19 cellular contexts compared by ENCODE assay signal in the genomic region with DNA sequence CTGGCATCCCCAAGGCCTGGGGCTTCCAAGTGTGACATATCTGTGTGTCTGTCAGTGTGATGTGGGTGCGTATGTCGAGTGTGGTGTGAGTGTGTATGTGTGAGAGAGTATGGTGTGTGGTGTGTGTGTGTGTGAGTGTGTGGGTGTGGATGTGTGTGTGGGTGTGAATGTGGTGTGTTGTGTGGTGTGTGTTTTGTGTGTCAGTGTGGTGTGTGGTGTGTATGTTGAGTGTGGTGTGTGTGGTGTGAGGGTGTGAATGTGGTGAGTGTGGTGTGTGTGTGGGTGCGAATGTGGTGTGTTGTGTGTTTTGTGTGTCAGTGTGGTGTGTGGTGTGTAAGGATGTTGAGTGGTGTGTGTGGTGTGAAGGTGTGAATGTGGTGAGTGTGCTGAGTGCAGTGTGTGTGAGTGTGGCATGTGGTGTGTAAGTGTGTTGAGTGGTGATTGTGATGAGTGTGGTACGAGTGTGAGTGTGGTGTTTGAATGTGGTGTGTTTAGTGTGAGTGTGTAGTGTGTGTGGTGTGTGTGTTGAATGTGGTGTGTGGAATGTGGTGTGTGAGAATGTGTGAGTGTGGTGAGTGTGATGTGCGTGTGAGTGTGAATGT.
DNase-seq lines count a peak whose midpoint lies in the region; ATAC-seq, FAIRE-seq and TF ChIP-seq lines count a peak whose summit lies in the region.
"Had no signal": no experiment of that assay in that cellular context is flagged by ENCODE, and none has a peak within 500 bp of the region (broad histone marks: within the 10 kb centered on the region; RNA-seq: fewer than 3 reads in every experiment).

No MANE protein-coding gene starts in this region.

- DNase-seq in GM12892 (ENCODE audit: insufficient read length) = no peak
- no peak for DNase-seq in HTR-8/SVneo (ENCODE audit: insufficient read length, low spot score)
- DNase-seq in H1 (ENCODE audit: low read depth in 1 of 2, low spot score in 2 of 2) = no peak
- no peak for DNase-seq in urothelium cell line (ENCODE audit: low spot score)
- DNase-seq in right cardiac atrium = no peak
- DNase-seq in SW480 (ENCODE audit: low spot score) = no peak
- DNase-seq: CD8-positive, alpha-beta T cell; DMS153; KG1; MM.1S; NCI-H2029; NCI-H446 treated with DMSO at 0.1 percent for 48 hours; NCI-H526; NCI-H82; SHP77; T-helper 1 cell had no signal

- no peak overlapping the region for H2BK20ac ChIP-seq in H1 (ENCODE audit: low read length)

- WGBS in H1 (ENCODE audit: extremely low coverage in 1 of 2, insufficient coverage in 1 of 2, insufficient read length in 1 of 2, insufficient replicate concordance in 2 of 2, low coverage in 1 of 2, low lambda C conversion rate in 2 of 2, missing lambda C conversion rate in 1 of 2), 2 experiments = 85 to 97% methylated on average over 5 of the region's 5 CpGs
- WGBS in right cardiac atrium = 88% methylated on average over 5 of the region's 5 CpGs

- H4K8ac ChIP-seq in H1 (ENCODE audit: extremely low read depth, insufficient read depth, low read length) = no peak overlapping the region

- H2BK5ac ChIP-seq in H1 (ENCODE audit: low read depth, low read length) = peak overlapping the region; percentile 38; the same call in 1 of the 2 replicates

- H3K9me3 ChIP-seq in H1 (ENCODE audit: insufficient read depth in 2 of 2, low read depth in 1 of 2, low read length in 1 of 2) = no peaks in the 10 kb centered on the region
- no peaks in the 10 kb centered on the region for H3K9me3 ChIP-seq in right cardiac atrium (ENCODE audit: control insufficient read depth, low read length)

- H3K18ac ChIP-seq in H1 (ENCODE audit: extremely low read depth, low read length) = no peak overlapping the region

- H3K56ac ChIP-seq in H1 (replicated peaks; ENCODE audit: insufficient read length, low read depth, low read length) = peak overlapping the region; percentile 99

- H3K27me3 ChIP-seq in H1 (replicated peaks in 1 of 4; ENCODE audit: control insufficient read depth in 3 of 4, extremely low read depth in 1 of 4, insufficient read depth in 3 of 4, low read length in 3 of 4) = peaks cover 0 to 4% (median 0%) of the 10 kb centered on the region in 4 experiments; a peak in 1 of 7 replicates
- no peaks in the 10 kb centered on the region for H3K27me3 ChIP-seq in right cardiac atrium (ENCODE audit: control insufficient read depth, insufficient read depth)

- ATAC-seq in right cardiac atrium = no peak
- ATAC-seq in GM19328 (IDR thresholded peaks at IDR 0.05; ENCODE audit: unreplicated experiment) = no peak
- ATAC-seq: CD8-positive, alpha-beta T cell had no signal

- H3K23me2 ChIP-seq in H1 (ENCODE audit: low read depth, low read length) = peaks cover 16% of the 10 kb centered on the region

- no peak overlapping the region for H4K5ac ChIP-seq in H1 (ENCODE audit: insufficient read length, low read depth, low read length)

- POLR2A ChIA-PET in H1 (lab: Charles Lee; ENCODE audit: partially characterized antibody) = no interaction called here

- no peak for TF ChIP-seq RAD21 in H1 (IDR thresholded peaks at IDR 0.05 in 1 of 2, conservative IDR thresholded peaks at IDR 0.05 in 1 of 2; ENCODE audit: low read depth in 2 of 2, low read length in 2 of 2)

- no peak overlapping the region for H3K4me2 ChIP-seq in H1 (ENCODE audit: insufficient read depth in 1 of 2, low read depth in 2 of 2, low read length in 2 of 2)

- no peak for TF ChIP-seq EP300 in H1 (IDR thresholded peaks at IDR 0.05; ENCODE audit: borderline replicate concordance in 1 of 2, low read depth in 2 of 2, low read length in 2 of 2)

- peaks cover 0 to 7% (median under 1%) of the 10 kb centered on the region in 4 experiments; a peak in 4 of 7 replicates for H3K4me1 ChIP-seq in H1 (replicated peaks in 1 of 4; ENCODE audit: control insufficient read depth in 3 of 4, insufficient read depth in 4 of 4, low read length in 3 of 4)
- no peaks in the 10 kb centered on the region for H3K4me1 ChIP-seq in right cardiac atrium (ENCODE audit: control insufficient read depth, insufficient read depth, low read length)

- H2BK12ac ChIP-seq in H1 (ENCODE audit: low read depth, low read length) = peak overlapping the region; percentile 11; the same call in 1 of the 2 replicates

- H3K36me3 ChIP-seq in H1 (ENCODE audit: control insufficient read depth in 2 of 4, insufficient read depth in 4 of 4, low read length in 3 of 4) = no peaks in the 10 kb centered on the region

- H4K91ac ChIP-seq in H1 (replicated peaks; ENCODE audit: insufficient read length, low read length) = peak overlapping the region; percentile 25

- H4K20me1 ChIP-seq in H1 (replicated peaks in 1 of 2; ENCODE audit: control insufficient read depth in 1 of 2, insufficient read depth in 2 of 2, low read length in 2 of 2) = peaks cover 0 to 14% of the 10 kb centered on the region in 2 experiments

- FAIRE-seq in GM12892 (lab: Jason Lieb, UNC) (peak; percentile 73), HTR-8/SVneo (lab: Jason Lieb, UNC) (peak; percentile 100), H1 (lab: Jason Lieb, UNC) (no peak), urothelium cell line (lab: Jason Lieb, UNC) (peak; percentile 100)

- TF ChIP-seq POLR2A in GM12892 (IDR thresholded peaks at IDR 0.05; ENCODE audit: low read depth, low read length) = no peak
- no peak for TF ChIP-seq POLR2A in H1 (IDR thresholded peaks at IDR 0.05; ENCODE audit: control extremely low read depth in 1 of 2, low read depth in 2 of 2, low read length in 2 of 2)

- no peak overlapping the region for H3K23ac ChIP-seq in H1 (ENCODE audit: insufficient read length)

- H3K4ac ChIP-seq in H1 (replicated peaks; ENCODE audit: insufficient read length, low read depth, low read length) = peak overlapping the region; percentile 63

- H3K4me3 ChIP-seq in H1 (ENCODE audit: extremely low read depth in 1 of 4, insufficient read depth in 2 of 4, low read depth in 3 of 4, low read length in 4 of 4) = no peak overlapping the region
- no peak overlapping the region for H3K4me3 ChIP-seq in right cardiac atrium (ENCODE audit: low read length)

- H2AK5ac ChIP-seq in H1 (ENCODE audit: low read depth, low read length) = peak overlapping the region; percentile 99

- H3K14ac ChIP-seq in H1 (ENCODE audit: insufficient read length) = peak overlapping the region; percentile 95

- peak overlapping the region; percentile 48; the same call in 1 of the 2 replicates for H2BK15ac ChIP-seq in H1 (ENCODE audit: low read length)

- no peak overlapping the region for H2AFZ ChIP-seq in H1 (ENCODE audit: low read length)

- no peak for TF ChIP-seq CTCF in H1 (IDR thresholded peaks at IDR 0.05; ENCODE audit: control extremely low read depth in 1 of 3, insufficient read depth in 1 of 3, low read depth in 1 of 3, low read length in 3 of 3)

- intact Hi-C loops in right cardiac atrium (cut with DNase I) = no loop called here

- no peaks in the 10 kb centered on the region for H3K79me2 ChIP-seq in H1 (ENCODE audit: control insufficient read depth in 1 of 2, insufficient read depth in 2 of 2, low read length in 2 of 2)

- H2BK120ac ChIP-seq in H1 (replicated peaks; ENCODE audit: low read depth, low read length) = peak overlapping the region; percentile 33

- no peaks in the 10 kb centered on the region; the same call in none of the 2 replicates for H3K79me1 ChIP-seq in H1 (ENCODE audit: low read depth, low read length)

- peak overlapping the region in 1 of 4 experiments; percentile 32; a peak in 1 of 7 replicates for H3K9ac ChIP-seq in H1 (replicated peaks in 1 of 4; ENCODE audit: extremely low read depth in 1 of 4, low read depth in 3 of 4, low read length in 3 of 4)

- H3K27ac ChIP-seq in H1 (ENCODE audit: low read depth, low read length) (no peak overlapping the region), right cardiac atrium (ENCODE audit: low read length) (no peak overlapping the region)
- H3K27ac ChIP-seq: C4-2B, RWPE1 had no signal

- CTCF ChIA-PET in H1 (lab: Charles Lee; ENCODE audit: partially characterized antibody) = interaction anchor here (0.8 to 2.5 kb wide), 6 partner anchors 8 to 567 kb away, joined by 3 to 6 read pairs (median 4); no protein-coding TSS in a partner anchor

TF ChIP-seq in H1, 55 proteins besides CTCF, POLR2A, EP300 and RAD21:
- TF ChIP-seq SUZ12 (IDR thresholded peaks at IDR 0.05; ENCODE audit: low read length) (no peak), CEBPB (IDR thresholded peaks at IDR 0.05; ENCODE audit: low read depth, low read length) (no peak), CTBP2 (IDR thresholded peaks at IDR 0.05; ENCODE audit: borderline replicate concordance, insufficient read depth, insufficient read length, low read length) (no peak), YY1 (IDR thresholded peaks at IDR 0.05; ENCODE audit: low read depth, low read length) (no peak)
